Comparison of ENCODE assay signal across 22 cellular contexts in genomic region chr14:90348270-90348669, GRCh38.
"Had no signal": no experiment of that assay in that cellular context is flagged by ENCODE, and none has a peak within 500 bp of the region (broad histone marks: within the 10 kb centered on the region; RNA-seq: fewer than 3 reads in every experiment).

No MANE protein-coding gene starts in this region.

- H3K27ac Mint-ChIP-seq: dendritic cell treated with granulocyte-macrophage colony-stimulating factor and Interleukin-4, amounts not matched to agents 40 ng/mL and 50 ng/mL, for 4 days; effector memory CD8-positive, alpha-beta T cell; endodermal cell had no signal

- H3K4me3 Mint-ChIP-seq: dendritic cell treated with granulocyte-macrophage colony-stimulating factor and Interleukin-4, amounts not matched to agents 40 ng/mL and 50 ng/mL, for 4 days; effector memory CD8-positive, alpha-beta T cell; endodermal cell had no signal

- DNase-seq: colonic mucosa; cortex of kidney; dermis blood vessel endothelial cell; dorsolateral prefrontal cortex; effector CD4-positive, alpha-beta T cell; effector CD8-positive, alpha-beta T cell; effector memory CD4-positive, alpha-beta T cell; effector memory CD8-positive, alpha-beta T cell; endodermal cell; erythroblast; esophagus squamous epithelium; foreskin fibroblast; foreskin keratinocyte; foreskin melanocyte; gastrocnemius medialis; glutamatergic neuron; head of caudate nucleus; heart left ventricle; heart right ventricle had no signal

- ATAC-seq: effector memory CD8-positive, alpha-beta T cell; esophagus mucosa; foreskin keratinocyte; gastrocnemius medialis; gastroesophageal sphincter; heart left ventricle; heart right ventricle had no signal

- H3K9me3 Mint-ChIP-seq: dendritic cell treated with granulocyte-macrophage colony-stimulating factor and Interleukin-4, amounts not matched to agents 40 ng/mL and 50 ng/mL, for 4 days; effector memory CD8-positive, alpha-beta T cell; endodermal cell had no signal
